ENCODE assay signal across 2 cellular contexts in the genomic region with DNA sequence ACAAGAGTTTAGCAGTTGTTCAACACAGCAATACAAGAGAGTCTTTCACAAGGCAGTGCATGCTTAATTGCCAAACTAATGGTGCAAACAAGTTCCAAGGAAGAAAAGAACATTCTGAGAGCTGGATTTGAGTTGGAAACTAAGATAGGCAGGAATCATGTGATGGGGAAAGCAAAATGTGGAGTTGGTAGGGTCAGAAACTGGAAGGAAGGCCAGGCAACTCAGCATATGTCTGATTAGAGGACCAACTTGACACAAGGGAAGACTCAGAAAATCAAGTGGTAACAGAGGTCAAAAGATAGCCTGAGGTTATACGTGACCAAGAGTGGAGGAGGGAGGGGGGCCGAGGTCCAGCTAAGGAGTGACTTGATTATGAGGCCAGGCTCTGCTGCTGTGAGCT.
TF ChIP-seq lines count a peak whose summit lies in the region.

No MANE protein-coding gene starts in this region.

TF ChIP-seq in IMR-90, 13 proteins besides CTCF, POLR2A, EP300 and RAD21:
- TF ChIP-seq NFE2L2 (IDR thresholded peaks at IDR 0.05; ENCODE audit: low read depth, low read length) (no peak), FOS (IDR thresholded peaks at IDR 0.05; ENCODE audit: low read depth, low read length) (no peak), CHD1 (IDR thresholded peaks at IDR 0.05; ENCODE audit: low read depth, low read length) (no peak), USF2 (IDR thresholded peaks at IDR 0.05; ENCODE audit: low read depth, low read length) (no peak), BHLHE40 (IDR thresholded peaks at IDR 0.05; ENCODE audit: low read depth, low read length) (no peak), RCOR1 (IDR thresholded peaks at IDR 0.05; ENCODE audit: insufficient replicate concordance, low read length) (no peak), CEBPB (IDR thresholded peaks at IDR 0.05; ENCODE audit: low read depth, low read length) (no peak), MAFK (IDR thresholded peaks at IDR 0.05; ENCODE audit: low read depth, low read length) (no peak), MAZ (IDR thresholded peaks at IDR 0.05; ENCODE audit: borderline replicate concordance, low read depth, low read length) (no peak), RFX5 (IDR thresholded peaks at IDR 0.05; ENCODE audit: low read depth, low read length) (no peak), SMC3 (IDR thresholded peaks at IDR 0.05; ENCODE audit: low read depth, low read length) (no peak), MXI1 (IDR thresholded peaks at IDR 0.05; ENCODE audit: borderline replicate concordance, low read depth, low read length) (no peak)
- TF ChIP-seq, protein P1, sequence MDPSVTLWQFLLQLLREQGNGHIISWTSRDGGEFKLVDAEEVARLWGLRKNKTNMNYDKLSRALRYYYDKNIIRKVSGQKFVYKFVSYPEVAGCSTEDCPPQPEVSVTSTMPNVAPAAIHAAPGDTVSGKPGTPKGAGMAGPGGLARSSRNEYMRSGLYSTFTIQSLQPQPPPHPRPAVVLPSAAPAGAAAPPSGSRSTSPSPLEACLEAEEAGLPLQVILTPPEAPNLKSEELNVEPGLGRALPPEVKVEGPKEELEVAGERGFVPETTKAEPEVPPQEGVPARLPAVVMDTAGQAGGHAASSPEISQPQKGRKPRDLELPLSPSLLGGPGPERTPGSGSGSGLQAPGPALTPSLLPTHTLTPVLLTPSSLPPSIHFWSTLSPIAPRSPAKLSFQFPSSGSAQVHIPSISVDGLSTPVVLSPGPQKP (IDR thresholded peaks at IDR 0.05; ENCODE audit: borderline replicate concordance, low read depth, low read length): no peak

TF ChIP-seq in K562, 482 proteins besides CTCF, POLR2A, EP300 and RAD21:
- TF ChIP-seq NFATC3 (IDR thresholded peaks at IDR 0.05) (no peak), RFX1 (IDR thresholded peaks at IDR 0.05) (no peak), PCBP1 (IDR thresholded peaks at IDR 0.05; ENCODE audit: low read depth, low read length, poor library complexity, severe bottlenecking) (no peak), SMAD1 (IDR thresholded peaks at IDR 0.05; ENCODE audit: low read depth, low read length, partially characterized antibody) (no peak), ZNF444 (CRISPR knock-in tag; IDR thresholded peaks at IDR 0.05) (no peak), BHLHE40 (IDR thresholded peaks at IDR 0.05; ENCODE audit: low read length) (0 out of 2 replicates have a peak, but pooled peaks have one; percentile 9), GABPA (tag; conservative IDR thresholded peaks at IDR 0.05; ENCODE audit: low read depth) (no peak)
- TF ChIP-seq, protein P2, sequence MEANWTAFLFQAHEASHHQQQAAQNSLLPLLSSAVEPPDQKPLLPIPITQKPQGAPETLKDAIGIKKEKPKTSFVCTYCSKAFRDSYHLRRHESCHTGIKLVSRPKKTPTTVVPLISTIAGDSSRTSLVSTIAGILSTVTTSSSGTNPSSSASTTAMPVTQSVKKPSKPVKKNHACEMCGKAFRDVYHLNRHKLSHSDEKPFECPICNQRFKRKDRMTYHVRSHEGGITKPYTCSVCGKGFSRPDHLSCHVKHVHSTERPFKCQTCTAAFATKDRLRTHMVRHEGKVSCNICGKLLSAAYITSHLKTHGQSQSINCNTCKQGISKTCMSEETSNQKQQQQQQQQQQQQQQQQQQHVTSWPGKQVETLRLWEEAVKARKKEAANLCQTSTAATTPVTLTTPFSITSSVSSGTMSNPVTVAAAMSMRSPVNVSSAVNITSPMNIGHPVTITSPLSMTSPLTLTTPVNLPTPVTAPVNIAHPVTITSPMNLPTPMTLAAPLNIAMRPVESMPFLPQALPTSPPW (CRISPR knock-in tag; IDR thresholded peaks at IDR 0.05): peak; percentile 37; the same call in 1 of the 2 replicates
- TF ChIP-seq, protein P3, sequence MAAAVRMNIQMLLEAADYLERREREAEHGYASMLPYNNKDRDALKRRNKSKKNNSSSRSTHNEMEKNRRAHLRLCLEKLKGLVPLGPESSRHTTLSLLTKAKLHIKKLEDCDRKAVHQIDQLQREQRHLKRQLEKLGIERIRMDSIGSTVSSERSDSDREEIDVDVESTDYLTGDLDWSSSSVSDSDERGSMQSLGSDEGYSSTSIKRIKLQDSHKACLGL (CRISPR knock-in tag; IDR thresholded peaks at IDR 0.05; ENCODE audit: borderline replicate concordance, poor library complexity, severe bottlenecking): no peak
TF ChIP-seq in K562: peak in this region for 2.
